8 cellular contexts compared by ENCODE assay signal in the genomic region with DNA sequence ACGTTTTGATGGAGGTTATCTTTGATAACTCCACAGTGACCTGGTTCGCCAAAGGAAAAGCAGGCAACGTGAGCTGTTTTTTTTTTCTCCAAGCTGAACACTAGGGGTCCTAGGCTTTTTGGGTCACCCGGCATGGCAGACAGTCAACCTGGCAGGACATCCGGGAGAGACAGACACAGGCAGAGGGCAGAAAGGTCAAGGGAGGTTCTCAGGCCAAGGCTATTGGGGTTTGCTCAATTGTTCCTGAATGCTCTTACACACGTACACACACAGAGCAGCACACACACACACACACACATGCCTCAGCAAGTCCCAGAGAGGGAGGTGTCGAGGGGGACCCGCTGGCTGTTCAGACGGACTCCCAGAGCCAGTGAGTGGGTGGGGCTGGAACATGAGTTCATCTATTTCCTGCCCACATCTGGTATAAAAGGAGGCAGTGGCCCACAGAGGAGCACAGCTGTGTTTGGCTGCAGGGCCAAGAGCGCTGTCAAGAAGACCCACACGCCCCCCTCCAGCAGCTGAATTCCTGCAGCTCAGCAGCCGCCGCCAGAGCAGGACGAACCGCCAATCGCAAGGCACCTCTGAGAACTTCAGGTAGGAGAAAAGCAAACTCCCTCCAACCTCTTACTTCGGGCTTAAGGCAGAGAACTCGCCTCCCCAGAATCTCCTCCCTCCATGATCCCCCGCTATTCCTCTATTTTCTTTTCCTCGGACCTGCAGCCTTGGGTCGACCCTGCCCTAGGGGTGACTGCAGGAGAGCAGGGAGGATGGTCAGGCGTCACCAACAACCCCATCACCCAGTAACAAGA. TPM values are rescaled to one million over a fixed set of nuclear protein-coding genes. Genes with fewer than 3 reads are reported as not detected.
DNase-seq lines count a peak whose midpoint lies in the region; ATAC-seq and TF ChIP-seq lines count a peak whose summit lies in the region.

Gene SERPINE1, plus strand, starts transcription at position 454 of the 809 bp plus-strand sequence. CDS start 1,290 bp downstream, outside the sequence.

- H4K20me1 ChIP-seq in DND-41 (ENCODE audit: insufficient read depth, low read length) = 0 out of 2 replicates have a peak, but pooled peaks cover 3% of the 10 kb centered on the region

- H3K4me3 ChIP-seq in DND-41 (ENCODE audit: low read depth in 1 of 2, low read length in 2 of 2) (peak within 1 kb of the TSS in 1 of 2 experiments; percentile 42; a peak in 2 of 4 replicates), mucosa of descending colon (no peak within 1 kb of the TSS)

- H3K27me3 ChIP-seq in DND-41 (ENCODE audit: insufficient read depth, low read length, poor library complexity) = no peaks in the 10 kb centered on the region

- peaks cover 61% of the 10 kb centered on the region for H3K4me1 Mint-ChIP-seq in stimulated activated naive CD8-positive, alpha-beta T cell treated with anti-CD3 and anti-CD28 coated beads, Interleukin-15, amount 100 ng/mL, for 72 hours

- intact Hi-C loops in mucosa of descending colon (cut with DNase I, micrococcal nuclease) = no loop called here

- peak; percentile 39 for TF ChIP-seq CTCF in DND-41 (IDR thresholded peaks at IDR 0.05; ENCODE audit: borderline replicate concordance, extremely low read depth, low read length, poor library complexity, severe bottlenecking)
- TF ChIP-seq CTCF in mucosa of descending colon (IDR thresholded peaks at IDR 0.05) = no peak

- peak within 1 kb of the TSS; percentile 63 to 77 for H3K4me3 Mint-ChIP-seq in stimulated activated naive CD8-positive, alpha-beta T cell treated with anti-CD3 and anti-CD28 coated beads, Interleukin-15, amount 100 ng/mL, for 72 hours

- H3K27ac ChIP-seq in DND-41 (ENCODE audit: low read length) (peak within 1 kb of the TSS; percentile 42; the same call in 1 of the 2 replicates), epithelial cell of prostate (peak within 1 kb of the TSS; percentile 81)

- peak within 1 kb of the TSS; percentile 21; the same call in 1 of the 2 replicates for H2AFZ ChIP-seq in DND-41 (ENCODE audit: low read depth, low read length)

- peak within 1 kb of the TSS; percentile 61 for H3K4me2 ChIP-seq in DND-41 (ENCODE audit: insufficient read depth, low read length)

- ATAC-seq in DND-41 (ENCODE audit: insufficient read depth, low read depth) = peak; percentile 98
- peak; percentile 43 for ATAC-seq in GM21447 (IDR thresholded peaks at IDR 0.05; ENCODE audit: unreplicated experiment)
- peak; percentile 76 for ATAC-seq in mucosa of descending colon
- ATAC-seq in stimulated activated naive CD8-positive, alpha-beta T cell treated with anti-CD3 and anti-CD28 coated beads, Interleukin-15, amount 100 ng/mL, for 72 hours = peak; percentile 86
- ATAC-seq in HG03045 (IDR thresholded peaks at IDR 0.05; ENCODE audit: unreplicated experiment) = no peak

- no peaks in the 10 kb centered on the region for H3K9me3 Mint-ChIP-seq in stimulated activated naive CD8-positive, alpha-beta T cell treated with anti-CD3 and anti-CD28 coated beads, Interleukin-15, amount 100 ng/mL, for 72 hours

- peaks cover 91% of the 10 kb centered on the region for H3K27me3 Mint-ChIP-seq in stimulated activated naive CD8-positive, alpha-beta T cell treated with anti-CD3 and anti-CD28 coated beads, Interleukin-15, amount 100 ng/mL, for 72 hours

- H3K9me3 ChIP-seq in DND-41 (ENCODE audit: insufficient read depth, low read length, severe bottlenecking) = no peaks in the 10 kb centered on the region
- H3K9me3 ChIP-seq in mucosa of descending colon = no peaks in the 10 kb centered on the region

- H3K9ac ChIP-seq in DND-41 (ENCODE audit: low read depth, low read length) = peak within 1 kb of the TSS; percentile 20; the same call in 1 of the 2 replicates

- peak within 1 kb of the TSS in 1 of 2 donors; percentile 36 for H3K27ac Mint-ChIP-seq in stimulated activated naive CD8-positive, alpha-beta T cell treated with anti-CD3 and anti-CD28 coated beads, Interleukin-15, amount 100 ng/mL, for 72 hours

- no peaks in the 10 kb centered on the region for H3K79me2 ChIP-seq in DND-41 (ENCODE audit: insufficient read depth, low read length)

- H3K36me3 ChIP-seq in DND-41 (ENCODE audit: insufficient read depth, low read length) (no peaks in the 10 kb centered on the region), mucosa of descending colon (ENCODE audit: low read depth) (no peaks in the 10 kb centered on the region)

- H3K4me1 ChIP-seq in DND-41 (ENCODE audit: insufficient read depth, low read length) = peaks cover 37% of the 10 kb centered on the region
- H3K4me1 ChIP-seq in mucosa of descending colon (ENCODE audit: low read depth) = no peaks in the 10 kb centered on the region

- DNase-seq in DND-41 = peak; percentile 96
- DNase-seq in MV-4-11 (lab: John Stamatoyannopoulos, UW) = peak; percentile 84
- peak; percentile 17 to 31 for DNase-seq in activated CD8-positive, alpha-beta memory T cell treated with anti-CD3 and anti-CD28 coated beads for 1 hour (ENCODE audit: extremely low read depth in 1 of 2, low read depth in 1 of 2)
- DNase-seq in epithelial cell of prostate (ENCODE audit: low read depth, low spot score) = peak; percentile 100
- peak; percentile 62 to 82 (median 66) for DNase-seq in mucosa of descending colon
- DNase-seq in stimulated activated naive CD8-positive, alpha-beta T cell treated with anti-CD3 and anti-CD28 coated beads, Interleukin-15, amount 100 ng/mL, for 72 hours = peak; percentile 54 to 64

RNA-seq across cellular contexts. Expression of gene SERPINE1, which starts in this region (rescaled TPM):
- total RNA-seq in mucosa of descending colon = 1 to 10 TPM in 2 of 3 donors, under 1 TPM in 1; 0.55 to 2.9 (median 1.6) TPM

Comparison
In these comparisons a context has a peak if more than half of its experiments do, and no peak if none do; other contexts are left out.
1. DNase-seq: peak in every context shown above with its lines; median percentile 100 in epithelial cell of prostate; 96 in DND-41; 84 in MV-4-11; 66 in mucosa of descending colon; 59 in stimulated activated naive CD8-positive, alpha-beta T cell treated with anti-CD3 and anti-CD28 coated beads, Interleukin-15, amount 100 ng/mL, for 72 hours; 24 in activated CD8-positive, alpha-beta memory T cell treated with anti-CD3 and anti-CD28 coated beads for 1 hour.